8 cellular contexts compared by ENCODE assay signal in the genomic region with DNA sequence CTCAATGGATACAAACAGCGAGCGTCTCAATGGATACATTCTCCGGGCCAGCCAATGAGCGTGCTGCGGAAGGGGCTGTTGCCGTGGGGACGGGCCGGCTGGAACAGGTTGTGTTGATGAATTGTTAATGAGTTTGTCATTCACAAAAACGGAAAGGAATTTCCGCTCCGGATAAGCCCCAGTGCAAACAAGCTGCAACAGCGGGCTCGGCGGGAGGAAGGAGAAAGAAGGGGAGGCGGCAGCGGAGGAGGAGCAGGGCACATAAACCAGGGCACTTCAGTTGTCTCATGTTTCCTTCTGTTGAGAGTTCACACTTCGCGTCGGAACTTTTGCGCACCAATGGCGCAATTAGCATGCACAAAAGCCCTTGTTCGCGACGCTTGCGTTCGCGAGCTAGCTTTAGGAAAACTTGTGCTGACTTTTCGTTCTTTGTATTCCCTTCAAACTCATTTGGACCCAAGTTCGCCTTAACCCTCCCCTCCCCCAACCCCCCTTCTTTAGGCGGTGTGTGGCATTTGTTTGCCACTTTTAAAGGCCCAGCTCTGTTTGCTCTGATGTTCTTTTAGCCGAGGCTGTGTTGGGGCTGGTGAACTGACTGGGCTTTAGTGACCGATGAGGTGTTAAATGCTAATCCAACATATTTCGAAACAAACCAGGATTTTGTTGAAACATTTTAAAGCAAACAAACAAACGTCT. TPM values are rescaled to one million over a fixed set of nuclear protein-coding genes. Genes with fewer than 3 reads are reported as not detected.
DNase-seq lines count a peak whose midpoint lies in the region; ATAC-seq and TF ChIP-seq lines count a peak whose summit lies in the region.

A gene with protein sequence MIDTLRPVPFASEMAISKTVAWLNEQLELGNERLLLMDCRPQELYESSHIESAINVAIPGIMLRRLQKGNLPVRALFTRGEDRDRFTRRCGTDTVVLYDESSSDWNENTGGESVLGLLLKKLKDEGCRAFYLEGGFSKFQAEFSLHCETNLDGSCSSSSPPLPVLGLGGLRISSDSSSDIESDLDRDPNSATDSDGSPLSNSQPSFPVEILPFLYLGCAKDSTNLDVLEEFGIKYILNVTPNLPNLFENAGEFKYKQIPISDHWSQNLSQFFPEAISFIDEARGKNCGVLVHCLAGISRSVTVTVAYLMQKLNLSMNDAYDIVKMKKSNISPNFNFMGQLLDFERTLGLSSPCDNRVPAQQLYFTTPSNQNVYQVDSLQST (minus strand): TSS at position 10 of the 696 bp plus-strand sequence. CDS start 462 bp downstream, outside the sequence.

- peak within 1 kb of the TSS; percentile 99 for H2BK15ac ChIP-seq in mesenchymal stem cell (ENCODE audit: low read depth, poor library complexity, severe bottlenecking)

- H2BK12ac ChIP-seq in mesenchymal stem cell (ENCODE audit: low read length in 2 of 2): peak within 1 kb of the TSS; percentile 71 to 90

- in situ Hi-C loops in endometrial microvascular endothelial cells (cut with HindIII; ENCODE audit: inconsistent ontology term, low pct_unique_long_range_greater_than_20kb, low sequenced_read_pairs): no loop called here

- peak within 1 kb of the TSS; percentile 98 for H4K8ac ChIP-seq in mesenchymal stem cell (ENCODE audit: low read length)

- peak; percentile 32 for ATAC-seq in GM19025 (IDR thresholded peaks at IDR 0.05; ENCODE audit: low read depth, unreplicated experiment)

- H3K4me1 ChIP-seq in OCI-LY3 (ENCODE audit: low read length) (peaks cover 5% of the 10 kb centered on the region; the same call in 1 of the 2 replicates), mesenchymal stem cell (ENCODE audit: control insufficient read depth, insufficient read depth, low read depth, low read length) (peaks cover 10% of the 10 kb centered on the region)

- peak within 1 kb of the TSS; percentile 99 for H2BK5ac ChIP-seq in mesenchymal stem cell (ENCODE audit: low read depth, low read length, poor library complexity, severe bottlenecking)

- peak within 1 kb of the TSS; percentile 95 for H3K4me2 ChIP-seq in OCI-LY3 (ENCODE audit: low read length)
- H3K4me2 ChIP-seq in mesenchymal stem cell (ENCODE audit: low read length, poor library complexity, severe bottlenecking): peak within 1 kb of the TSS; percentile 77

- peak within 1 kb of the TSS in 1 of 2 experiments; percentile 82 for H3K14ac ChIP-seq in mesenchymal stem cell (ENCODE audit: low read length in 2 of 2)

- H3K9ac ChIP-seq in OCI-LY3 (ENCODE audit: low read length) (no peak within 1 kb of the TSS; the same call in 1 of the 2 replicates), mesenchymal stem cell (ENCODE audit: low read length) (peak within 1 kb of the TSS; percentile 100)

- H3K79me2 ChIP-seq in OCI-LY3 (ENCODE audit: low read length): no peaks in the 10 kb centered on the region

- H3K4me3 ChIP-seq in AG04450 (ENCODE audit: low read depth, low read length) (peak within 1 kb of the TSS; percentile 98), OCI-LY3 (ENCODE audit: low read length) (peak within 1 kb of the TSS; percentile 85), mesenchymal stem cell (ENCODE audit: insufficient read depth in 1 of 2, low read depth in 1 of 2, low read length in 2 of 2) (peak within 1 kb of the TSS; percentile 95 to 98)

- H3K23ac ChIP-seq in mesenchymal stem cell (ENCODE audit: low read length in 2 of 2): peak within 1 kb of the TSS; percentile 81 to 96

- H2AK5ac ChIP-seq in mesenchymal stem cell (ENCODE audit: low read length, severe bottlenecking): peak within 1 kb of the TSS; percentile 44

- peak within 1 kb of the TSS; percentile 98 for H2BK120ac ChIP-seq in mesenchymal stem cell (ENCODE audit: low read depth, low read length)

- no peaks in the 10 kb centered on the region for H3K79me1 ChIP-seq in mesenchymal stem cell (replicated peaks; ENCODE audit: low read length, poor library complexity, severe bottlenecking)

- H4K91ac ChIP-seq in mesenchymal stem cell (ENCODE audit: low read length): peak within 1 kb of the TSS; percentile 100

- H2AFZ ChIP-seq in OCI-LY3 (ENCODE audit: low read depth, low read length) (no peak within 1 kb of the TSS), mesenchymal stem cell (ENCODE audit: low read depth, low read length) (peak within 1 kb of the TSS; percentile 65)

- peak within 1 kb of the TSS; percentile 99 for H3K27ac ChIP-seq in AG04450 (ENCODE audit: low read depth, low read length)
- no peak within 1 kb of the TSS for H3K27ac ChIP-seq in OCI-LY3 (ENCODE audit: low read length)
- peak within 1 kb of the TSS; percentile 96 for H3K27ac ChIP-seq in mesenchymal stem cell (ENCODE audit: low read length, poor library complexity, severe bottlenecking)

- peak within 1 kb of the TSS; percentile 99 for H3K18ac ChIP-seq in mesenchymal stem cell (ENCODE audit: low read depth in 1 of 2, low read length in 2 of 2)

- POLR2A ChIA-PET in AG04450 (lab: Yijun Ruan, JAX): interaction anchor here (0.6 to 4.5 kb wide), 16 partner anchors 9 to 333 kb away, joined by 3 to 41 read pairs (median 4); a partner anchor contains a TSS

- H3K27me3 ChIP-seq in AG04450 (ENCODE audit: control insufficient read depth, insufficient read depth, low read length) (no peaks in the 10 kb centered on the region), OCI-LY3 (ENCODE audit: low read depth, low read length) (peaks cover 37% of the 10 kb centered on the region), mesenchymal stem cell (ENCODE audit: control insufficient read depth in 1 of 2, insufficient read depth in 1 of 2, low read length in 2 of 2) (no peaks in the 10 kb centered on the region)

- no peaks in the 10 kb centered on the region for H4K20me1 ChIP-seq in OCI-LY3 (ENCODE audit: insufficient read depth, low read length)

- WGBS in mesenchymal stem cell: under 1% methylated on average over 29 of the region's 34 CpGs

- no peaks in the 10 kb centered on the region for H3K36me3 ChIP-seq in OCI-LY3 (replicated peaks; ENCODE audit: low read depth, low read length)
- H3K36me3 ChIP-seq in mesenchymal stem cell (ENCODE audit: control insufficient read depth in 1 of 2, insufficient read depth in 2 of 2, low read depth in 1 of 2, low read length in 2 of 2): peaks cover 0 to 42% of the 10 kb centered on the region in 2 experiments

- CTCF ChIA-PET in AG04450 (lab: Charles Lee): interaction anchor here (0.7 to 7.3 kb wide), 4 partner anchors 99 to 334 kb away, joined by 3 to 48 read pairs (median 20); no protein-coding TSS in a partner anchor

- DNase-seq in AG04450 (ENCODE audit: low read depth, low spot score) (peak; percentile 96), HuH-7 (ENCODE audit: low spot score) (peak; percentile 97), mesenchymal stem cell (peak; percentile 99)
- peak; percentile 90 for DNase-seq in activated CD8-positive, alpha-beta memory T cell treated with anti-CD3 and anti-CD28 coated beads, Interleukin-2, amount 50 U/mL, for 48 hours
- DNase-seq in stimulated activated CD4-positive, alpha-beta T cell treated with anti-CD3 and anti-CD28 coated beads, TNF-alpha, amount 100 ng/mL, for 48 hours (ENCODE audit: low read depth in 3 of 3): peak; percentile 81 to 90 (median 84)

- H3K4ac ChIP-seq in mesenchymal stem cell (ENCODE audit: low read depth in 1 of 2, low read length in 2 of 2): peak within 1 kb of the TSS; percentile 94 to 100

- TF ChIP-seq CTCF in AG04450 (IDR thresholded peaks at IDR 0.05; ENCODE audit: low read depth, low read length) (no peak), OCI-LY3 (IDR thresholded peaks at IDR 0.05; ENCODE audit: low read depth, low read length) (no peak)

- H3K9me3 ChIP-seq in AG04450 (ENCODE audit: control insufficient read depth, insufficient read depth, low read length) (no peaks in the 10 kb centered on the region; the same call in 1 of the 2 replicates), OCI-LY3 (ENCODE audit: insufficient read depth, low read length) (no peaks in the 10 kb centered on the region), mesenchymal stem cell (ENCODE audit: control insufficient read depth, low read length) (no peaks in the 10 kb centered on the region)

RNA-seq across cellular contexts. Expression of the gene that starts here (rescaled TPM):
- polyA plus RNA-seq in AG04450 (2011; rRNA removed): 27.9 and 32.0 TPM in 2 replicates
- 59.0 and 104 TPM in 2 replicates for polyA minus RNA-seq in AG04450 (2011; rRNA and poly(A)+ RNA removed)
- total RNA-seq in endometrial microvascular endothelial cells (ENCODE audit: inconsistent ontology term): 159 TPM
- 111 TPM for polyA plus RNA-seq in mesenchymal stem cell (2013, experiment 1 of 2)
- polyA plus RNA-seq in mesenchymal stem cell (2013, experiment 2 of 2): 114 TPM
